ENCODE assay signal across 2 cellular contexts in the genomic region with DNA sequence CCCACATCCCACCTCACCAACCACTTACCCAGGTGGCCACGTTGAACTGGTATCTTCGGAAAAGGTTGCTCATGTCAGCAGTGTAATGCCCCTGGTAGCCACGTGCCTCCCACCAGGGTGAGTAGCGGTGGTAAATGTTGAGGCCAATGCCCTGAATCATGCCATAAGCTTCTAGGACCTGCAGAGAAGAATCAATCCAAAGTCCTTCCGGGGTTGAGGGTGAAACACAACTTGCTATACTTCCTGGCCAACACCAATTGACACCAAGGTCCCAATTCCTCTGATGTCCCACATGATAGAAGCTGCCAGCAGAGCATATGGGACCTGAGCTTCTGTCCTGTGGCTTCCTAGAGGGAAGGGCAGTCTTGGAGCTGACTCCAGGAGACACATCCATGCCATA.
A peak's percentile ranks its signal among the peaks of the same experiment; 100 is the strongest.
TF ChIP-seq lines count a peak whose summit lies in the region.

No MANE protein-coding gene starts in this region.

TF ChIP-seq in HepG2, 621 proteins besides CTCF, POLR2A, EP300 and RAD21:
- TF ChIP-seq NR2C2 (CRISPR knock-in tag; IDR thresholded peaks at IDR 0.05; ENCODE audit: borderline replicate concordance) (peak; percentile 86), GABPA (IDR thresholded peaks at IDR 0.05; ENCODE audit: low read depth, low read length) (peak; percentile 18; the same call in 1 of the 2 replicates), GABPA (CRISPR knock-in tag; IDR thresholded peaks at IDR 0.05; ENCODE audit: low read depth) (peak; percentile 67), GABPB1 (CRISPR knock-in tag; IDR thresholded peaks at IDR 0.05) (peak; percentile 45; the same call in 1 of the 2 replicates), POLR2AphosphoS5 (IDR thresholded peaks at IDR 0.05; ENCODE audit: low read depth, low read length) (no peak)

TF ChIP-seq in H1, 55 proteins besides CTCF, POLR2A, EP300 and RAD21:
- TF ChIP-seq, protein P1, sequence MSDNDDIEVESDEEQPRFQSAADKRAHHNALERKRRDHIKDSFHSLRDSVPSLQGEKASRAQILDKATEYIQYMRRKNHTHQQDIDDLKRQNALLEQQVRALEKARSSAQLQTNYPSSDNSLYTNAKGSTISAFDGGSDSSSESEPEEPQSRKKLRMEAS (IDR thresholded peaks at IDR 0.05) = no peak
- TF ChIP-seq, protein P2, sequence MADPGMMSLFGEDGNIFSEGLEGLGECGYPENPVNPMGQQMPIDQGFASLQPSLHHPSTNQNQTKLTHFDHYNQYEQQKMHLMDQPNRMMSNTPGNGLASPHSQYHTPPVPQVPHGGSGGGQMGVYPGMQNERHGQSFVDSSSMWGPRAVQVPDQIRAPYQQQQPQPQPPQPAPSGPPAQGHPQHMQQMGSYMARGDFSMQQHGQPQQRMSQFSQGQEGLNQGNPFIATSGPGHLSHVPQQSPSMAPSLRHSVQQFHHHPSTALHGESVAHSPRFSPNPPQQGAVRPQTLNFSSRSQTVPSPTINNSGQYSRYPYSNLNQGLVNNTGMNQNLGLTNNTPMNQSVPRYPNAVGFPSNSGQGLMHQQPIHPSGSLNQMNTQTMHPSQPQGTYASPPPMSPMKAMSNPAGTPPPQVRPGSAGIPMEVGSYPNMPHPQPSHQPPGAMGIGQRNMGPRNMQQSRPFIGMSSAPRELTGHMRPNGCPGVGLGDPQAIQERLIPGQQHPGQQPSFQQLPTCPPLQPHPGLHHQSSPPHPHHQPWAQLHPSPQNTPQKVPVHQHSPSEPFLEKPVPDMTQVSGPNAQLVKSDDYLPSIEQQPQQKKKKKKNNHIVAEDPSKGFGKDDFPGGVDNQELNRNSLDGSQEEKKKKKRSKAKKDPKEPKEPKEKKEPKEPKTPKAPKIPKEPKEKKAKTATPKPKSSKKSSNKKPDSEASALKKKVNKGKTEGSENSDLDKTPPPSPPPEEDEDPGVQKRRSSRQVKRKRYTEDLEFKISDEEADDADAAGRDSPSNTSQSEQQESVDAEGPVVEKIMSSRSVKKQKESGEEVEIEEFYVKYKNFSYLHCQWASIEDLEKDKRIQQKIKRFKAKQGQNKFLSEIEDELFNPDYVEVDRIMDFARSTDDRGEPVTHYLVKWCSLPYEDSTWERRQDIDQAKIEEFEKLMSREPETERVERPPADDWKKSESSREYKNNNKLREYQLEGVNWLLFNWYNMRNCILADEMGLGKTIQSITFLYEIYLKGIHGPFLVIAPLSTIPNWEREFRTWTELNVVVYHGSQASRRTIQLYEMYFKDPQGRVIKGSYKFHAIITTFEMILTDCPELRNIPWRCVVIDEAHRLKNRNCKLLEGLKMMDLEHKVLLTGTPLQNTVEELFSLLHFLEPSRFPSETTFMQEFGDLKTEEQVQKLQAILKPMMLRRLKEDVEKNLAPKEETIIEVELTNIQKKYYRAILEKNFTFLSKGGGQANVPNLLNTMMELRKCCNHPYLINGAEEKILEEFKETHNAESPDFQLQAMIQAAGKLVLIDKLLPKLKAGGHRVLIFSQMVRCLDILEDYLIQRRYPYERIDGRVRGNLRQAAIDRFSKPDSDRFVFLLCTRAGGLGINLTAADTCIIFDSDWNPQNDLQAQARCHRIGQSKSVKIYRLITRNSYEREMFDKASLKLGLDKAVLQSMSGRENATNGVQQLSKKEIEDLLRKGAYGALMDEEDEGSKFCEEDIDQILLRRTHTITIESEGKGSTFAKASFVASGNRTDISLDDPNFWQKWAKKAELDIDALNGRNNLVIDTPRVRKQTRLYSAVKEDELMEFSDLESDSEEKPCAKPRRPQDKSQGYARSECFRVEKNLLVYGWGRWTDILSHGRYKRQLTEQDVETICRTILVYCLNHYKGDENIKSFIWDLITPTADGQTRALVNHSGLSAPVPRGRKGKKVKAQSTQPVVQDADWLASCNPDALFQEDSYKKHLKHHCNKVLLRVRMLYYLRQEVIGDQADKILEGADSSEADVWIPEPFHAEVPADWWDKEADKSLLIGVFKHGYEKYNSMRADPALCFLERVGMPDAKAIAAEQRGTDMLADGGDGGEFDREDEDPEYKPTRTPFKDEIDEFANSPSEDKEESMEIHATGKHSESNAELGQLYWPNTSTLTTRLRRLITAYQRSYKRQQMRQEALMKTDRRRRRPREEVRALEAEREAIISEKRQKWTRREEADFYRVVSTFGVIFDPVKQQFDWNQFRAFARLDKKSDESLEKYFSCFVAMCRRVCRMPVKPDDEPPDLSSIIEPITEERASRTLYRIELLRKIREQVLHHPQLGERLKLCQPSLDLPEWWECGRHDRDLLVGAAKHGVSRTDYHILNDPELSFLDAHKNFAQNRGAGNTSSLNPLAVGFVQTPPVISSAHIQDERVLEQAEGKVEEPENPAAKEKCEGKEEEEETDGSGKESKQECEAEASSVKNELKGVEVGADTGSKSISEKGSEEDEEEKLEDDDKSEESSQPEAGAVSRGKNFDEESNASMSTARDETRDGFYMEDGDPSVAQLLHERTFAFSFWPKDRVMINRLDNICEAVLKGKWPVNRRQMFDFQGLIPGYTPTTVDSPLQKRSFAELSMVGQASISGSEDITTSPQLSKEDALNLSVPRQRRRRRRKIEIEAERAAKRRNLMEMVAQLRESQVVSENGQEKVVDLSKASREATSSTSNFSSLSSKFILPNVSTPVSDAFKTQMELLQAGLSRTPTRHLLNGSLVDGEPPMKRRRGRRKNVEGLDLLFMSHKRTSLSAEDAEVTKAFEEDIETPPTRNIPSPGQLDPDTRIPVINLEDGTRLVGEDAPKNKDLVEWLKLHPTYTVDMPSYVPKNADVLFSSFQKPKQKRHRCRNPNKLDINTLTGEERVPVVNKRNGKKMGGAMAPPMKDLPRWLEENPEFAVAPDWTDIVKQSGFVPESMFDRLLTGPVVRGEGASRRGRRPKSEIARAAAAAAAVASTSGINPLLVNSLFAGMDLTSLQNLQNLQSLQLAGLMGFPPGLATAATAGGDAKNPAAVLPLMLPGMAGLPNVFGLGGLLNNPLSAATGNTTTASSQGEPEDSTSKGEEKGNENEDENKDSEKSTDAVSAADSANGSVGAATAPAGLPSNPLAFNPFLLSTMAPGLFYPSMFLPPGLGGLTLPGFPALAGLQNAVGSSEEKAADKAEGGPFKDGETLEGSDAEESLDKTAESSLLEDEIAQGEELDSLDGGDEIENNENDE (IDR thresholded peaks at IDR 0.05; ENCODE audit: insufficient replicate concordance, low read length) = no peak
- TF ChIP-seq E2F6 (IDR thresholded peaks at IDR 0.05) = no peak
- TF ChIP-seq RBBP5 (IDR thresholded peaks at IDR 0.05; ENCODE audit: borderline replicate concordance, low read depth, low read length) = no peak
- no peak for TF ChIP-seq BACH1 (IDR thresholded peaks at IDR 0.05; ENCODE audit: low read length)
- no peak for TF ChIP-seq CBX5 (IDR thresholded peaks at IDR 0.05; ENCODE audit: low read depth, low read length)
- no peak for TF ChIP-seq SIN3A (conservative IDR thresholded peaks at IDR 0.05 in 1 of 2, IDR thresholded peaks at IDR 0.05 in 1 of 2; ENCODE audit: low read depth in 1 of 2, low read length in 2 of 2)
- TF ChIP-seq BCL11A (IDR thresholded peaks at IDR 0.05; ENCODE audit: low read depth in 2 of 2, low read length in 2 of 2) = no peak
- no peak for TF ChIP-seq GTF2F1 (IDR thresholded peaks at IDR 0.05; ENCODE audit: borderline replicate concordance, low read depth, low read length)
- no peak for TF ChIP-seq SP2 (IDR thresholded peaks at IDR 0.05; ENCODE audit: low read length)
- TF ChIP-seq SIX5 (IDR thresholded peaks at IDR 0.05; ENCODE audit: low read depth, low read length) = no peak
- TF ChIP-seq TAF7 (optimal IDR thresholded peaks at IDR 0.05; ENCODE audit: borderline replicate concordance, low read depth, low read length) = no peak
- TF ChIP-seq KDM1A (IDR thresholded peaks at IDR 0.05; ENCODE audit: borderline replicate concordance, low read length) = no peak
- TF ChIP-seq SP4 (IDR thresholded peaks at IDR 0.05; ENCODE audit: low read length) = no peak
- TF ChIP-seq TCF12 (IDR thresholded peaks at IDR 0.05; ENCODE audit: low read depth, low read length) = no peak
- TF ChIP-seq EGR1 (IDR thresholded peaks at IDR 0.05; ENCODE audit: borderline replicate concordance, low read depth, low read length) = no peak
- TF ChIP-seq HDAC2 (IDR thresholded peaks at IDR 0.05; ENCODE audit: borderline replicate concordance in 1 of 2, low read depth in 2 of 2, low read length in 2 of 2) = no peak
- TF ChIP-seq SP1 (IDR thresholded peaks at IDR 0.05; ENCODE audit: low read depth, low read length) = no peak
